Comparison of ENCODE assay signal across 18 cellular contexts in genomic region chr17:67751101-67752074, GRCh38. TPM values are rescaled to one million over a fixed set of nuclear protein-coding genes. Genes with fewer than 3 reads are reported as not detected.
DNase-seq lines count a peak whose midpoint lies in the region; ATAC-seq and TF ChIP-seq lines count a peak whose summit lies in the region.
"Had no signal": no experiment of that assay in that cellular context is flagged by ENCODE, and none has a peak within 500 bp of the region (broad histone marks: within the 10 kb centered on the region; RNA-seq: fewer than 3 reads in every experiment).

No MANE protein-coding gene starts in this region.

- H3K9me3 ChIP-seq in NT2/D1 (ENCODE audit: insufficient read depth, low read length) (peaks cover 3% of the 10 kb centered on the region; the same call in 1 of the 2 replicates), iPS-15b (ENCODE audit: control insufficient read depth, insufficient read depth, low read length) (peaks cover 5% of the 10 kb centered on the region), upper lobe of right lung (no peaks in the 10 kb centered on the region)
- H3K9me3 ChIP-seq: adrenal gland, psoas muscle, uterus had no signal

- no peak overlapping the region for H3K27ac ChIP-seq in upper lobe of right lung
- H3K27ac ChIP-seq: adrenal gland, psoas muscle, uterus had no signal

- DNase-seq in cardiac septum (ENCODE audit: low spot score) (peak; percentile 53), Right ventricle myocardium inferior (ENCODE audit: missing footprints) (no peak), NT2/D1 (ENCODE audit: low read depth, low spot score) (no peak), upper lobe of right lung (no peak), epidermal melanocyte (ENCODE audit: insufficient read length, low spot score) (no peak), SKM-1 treated with dmso at 0.1 percent for 144 hours (lab: John Stamatoyannopoulos, UW; ENCODE audit: unreplicated experiment) (no peak)
- DNase-seq: central memory CD4-positive, alpha-beta T cell; COR-L47; head of caudate nucleus; islet precursor cell; NCI-H1436 treated with DMSO at 0.1 percent for 48 hours; psoas muscle; stimulated activated CD4-positive, alpha-beta T cell treated with anti-CD3 and anti-CD28 coated beads, Interleukin-4, amount 100 ng/mL, for 1 hour; uterus had no signal

- ATAC-seq in Right ventricle myocardium inferior, result no peak
- peak; percentile 60 for ATAC-seq in upper lobe of right lung
- ATAC-seq in GM18511 (IDR thresholded peaks at IDR 0.05; ENCODE audit: unreplicated experiment), result no peak

- TF ChIP-seq CTCF in upper lobe of right lung (IDR thresholded peaks at IDR 0.05), result no peak

- H3K4me3 ChIP-seq in NT2/D1 (ENCODE audit: insufficient read length, low read depth), result no peak overlapping the region
- H3K4me3 ChIP-seq in iPS-15b (ENCODE audit: low read depth, low read length), result no peak overlapping the region
- no peak overlapping the region for H3K4me3 ChIP-seq in upper lobe of right lung
- H3K4me3 ChIP-seq: adrenal gland, psoas muscle, skin epidermis, uterus had no signal

- H3K27me3 ChIP-seq in NT2/D1 (ENCODE audit: insufficient read depth, insufficient read length) (no peaks in the 10 kb centered on the region), iPS-15b (ENCODE audit: control insufficient read depth, insufficient read depth, low read length) (no peaks in the 10 kb centered on the region), upper lobe of right lung (no peaks in the 10 kb centered on the region)
- H3K27me3 ChIP-seq: adrenal gland, uterus had no signal

- intact Hi-C loops in cardiac septum (cut with DNase I), result no loop called here
- intact Hi-C loops in Right ventricle myocardium inferior (cut with DNase I), result no loop called here
- intact Hi-C loops in upper lobe of right lung (cut with DNase I), result no loop called here

- H3K36me3 ChIP-seq in NT2/D1 (ENCODE audit: insufficient read depth, insufficient read length, low read length), result peaks cover 56% of the 10 kb centered on the region
- H3K36me3 ChIP-seq in iPS-15b (ENCODE audit: control insufficient read depth, insufficient read depth, low read length), result no peaks in the 10 kb centered on the region
- peaks cover 30% of the 10 kb centered on the region for H3K36me3 ChIP-seq in upper lobe of right lung
- H3K36me3 ChIP-seq: uterus had no signal

- H3K4me1 ChIP-seq in NT2/D1 (ENCODE audit: insufficient read depth, insufficient read length) (peaks cover 9% of the 10 kb centered on the region), iPS-15b (ENCODE audit: control insufficient read depth, insufficient read depth, low read length) (peaks cover 25% of the 10 kb centered on the region), upper lobe of right lung (no peaks in the 10 kb centered on the region)
- H3K4me1 ChIP-seq: adrenal gland, psoas muscle, uterus had no signal

- peak overlapping the region; percentile 58 for H3K9ac ChIP-seq in NT2/D1 (ENCODE audit: insufficient read length, low read depth)
- peak overlapping the region; percentile 29 for H3K9ac ChIP-seq in iPS-15b (ENCODE audit: low read depth, low read length)

RNA-seq across cellular contexts. Expression of gene NOL11, which starts 33.7 kb away (rescaled TPM):
- total RNA-seq in cardiac septum, result 22.0 TPM
- 25.0 TPM for total RNA-seq in Right ventricle myocardium inferior
- 30.5 TPM for total RNA-seq in upper lobe of right lung
